In the genomic region with DNA sequence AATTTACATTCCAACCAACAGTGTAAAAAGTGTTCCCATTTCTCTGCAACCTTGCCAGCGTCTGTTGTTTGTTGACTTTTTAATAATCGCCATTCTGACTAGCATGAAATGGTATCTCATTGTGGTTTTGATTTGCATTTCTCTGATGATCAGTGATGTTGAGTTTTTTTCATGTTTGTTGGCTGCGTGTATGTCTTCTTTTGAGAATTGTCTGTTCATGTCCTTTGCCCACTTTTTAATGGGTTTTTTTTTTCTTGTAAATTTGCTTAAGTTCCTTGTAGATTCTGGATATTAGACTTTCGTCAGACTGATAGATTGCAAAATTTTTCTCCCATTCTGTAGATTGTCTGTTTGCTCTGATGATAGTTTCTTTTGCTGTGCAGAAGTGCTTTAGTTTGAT, we compare ENCODE assay signal across 2 cellular contexts. TPM values are rescaled to one million over a fixed set of nuclear protein-coding genes. Genes with fewer than 3 reads are reported as not detected.
"Had no signal": no experiment of that assay in that cellular context is flagged by ENCODE, and none has a peak within 500 bp of the region (broad histone marks: within the 10 kb centered on the region; RNA-seq: fewer than 3 reads in every experiment).

No MANE protein-coding gene starts in this region.

RNA-seq across cellular contexts. Expression of a gene that starts 32.0 kb away (rescaled TPM):
- total RNA-seq: ascending aorta, bronchial epithelial cell had no signal
